8 cellular contexts compared by ENCODE assay signal in genomic region chr3:142578309-142579223, GRCh38. TPM values are rescaled to one million over a fixed set of nuclear protein-coding genes. Genes with fewer than 3 reads are reported as not detected.
DNase-seq lines count a peak whose midpoint lies in the region; ATAC-seq and TF ChIP-seq lines count a peak whose summit lies in the region.

Gene ATR (minus strand): TSS chr3:142578733. CDS start chr3:142578704, 29 bp downstream.

- H3K9me3 ChIP-seq in Karpas-422 (ENCODE audit: low read length) (no peaks in the 10 kb centered on the region), esophagus squamous epithelium (no peaks in the 10 kb centered on the region)

- H2AFZ ChIP-seq in Karpas-422 (ENCODE audit: low read length) = peak within 1 kb of the TSS; percentile 88; the same call in 1 of the 2 replicates

- no peaks in the 10 kb centered on the region; the same call in 1 of the 2 replicates for H4K20me1 ChIP-seq in Karpas-422 (ENCODE audit: insufficient read depth, low read depth, low read length)

- ATAC-seq in GM21825 (IDR thresholded peaks at IDR 0.05; ENCODE audit: unreplicated experiment) = peak; percentile 95
- peak; percentile 90 for ATAC-seq in naive B cell (ENCODE audit: low read depth in 2 of 2)
- peak; percentile 98 for ATAC-seq in stimulated activated memory B cell treated with anti-CD40 and anti-IgM and Interleukin-4, amounts not matched to agents 10 μg/mL and 1 μg/mL and 100 μg/mL, for 72 hours

- H3K36me3 Mint-ChIP-seq in naive B cell = peaks cover 0 to 5% of the 10 kb centered on the region in 2 donors
- peaks cover 14% of the 10 kb centered on the region for H3K36me3 Mint-ChIP-seq in stimulated activated memory B cell treated with anti-CD40 and anti-IgM and Interleukin-4, amounts not matched to agents 10 μg/mL and 1 μg/mL and 100 μg/mL, for 72 hours

- H3K79me2 ChIP-seq in Karpas-422 (ENCODE audit: low read length) = peaks cover 53% of the 10 kb centered on the region

- TF ChIP-seq POLR2A in esophagus squamous epithelium (IDR thresholded peaks at IDR 0.05) = peak in 2 of 4 donors; percentile 66 to 69

- H3K36me3 ChIP-seq in Karpas-422 (ENCODE audit: insufficient read depth, low read length) (peaks cover 18% of the 10 kb centered on the region), esophagus squamous epithelium (no peaks in the 10 kb centered on the region)

- H3K9me3 Mint-ChIP-seq in naive B cell = no peaks in the 10 kb centered on the region
- no peaks in the 10 kb centered on the region for H3K9me3 Mint-ChIP-seq in stimulated activated memory B cell treated with anti-CD40 and anti-IgM and Interleukin-4, amounts not matched to agents 10 μg/mL and 1 μg/mL and 100 μg/mL, for 72 hours

- H3K4me3 Mint-ChIP-seq in naive B cell = peak within 1 kb of the TSS; percentile 93 to 97 (median 96)
- peak within 1 kb of the TSS; percentile 98 for H3K4me3 Mint-ChIP-seq in stimulated activated memory B cell treated with anti-CD40 and anti-IgM and Interleukin-4, amounts not matched to agents 10 μg/mL and 1 μg/mL and 100 μg/mL, for 72 hours

- peak within 1 kb of the TSS; percentile 95 to 99 (median 98) for H3K27ac Mint-ChIP-seq in naive B cell
- peak within 1 kb of the TSS; percentile 91 for H3K27ac Mint-ChIP-seq in stimulated activated memory B cell treated with anti-CD40 and anti-IgM and Interleukin-4, amounts not matched to agents 10 μg/mL and 1 μg/mL and 100 μg/mL, for 72 hours

- H3K27ac ChIP-seq in Karpas-422 (ENCODE audit: low read length) = peak within 1 kb of the TSS; percentile 89
- peak within 1 kb of the TSS; percentile 89 to 96 (median 96) for H3K27ac ChIP-seq in esophagus squamous epithelium

- H3K4me3 ChIP-seq in Karpas-422 (ENCODE audit: low read length) (peak within 1 kb of the TSS; percentile 91), esophagus squamous epithelium (peak within 1 kb of the TSS; percentile 81 to 99 (median 96))

- intact Hi-C loops in esophagus squamous epithelium (cut with DNase I) = no loop called here

- peak within 1 kb of the TSS; percentile 93 for H3K9ac ChIP-seq in Karpas-422 (ENCODE audit: low read length)

- peaks cover 47 to 60% (median 48%) of the 10 kb centered on the region in 3 donors for H3K4me1 Mint-ChIP-seq in naive B cell
- peaks cover 49% of the 10 kb centered on the region for H3K4me1 Mint-ChIP-seq in stimulated activated memory B cell treated with anti-CD40 and anti-IgM and Interleukin-4, amounts not matched to agents 10 μg/mL and 1 μg/mL and 100 μg/mL, for 72 hours

- H3K4me1 ChIP-seq in Karpas-422 (ENCODE audit: low read length) (peaks cover 42% of the 10 kb centered on the region), esophagus squamous epithelium (peaks cover 4 to 46% (median 19%) of the 10 kb centered on the region in 3 donors)

- peaks cover 0 to 5% (median 0%) of the 10 kb centered on the region in 3 donors for H3K27me3 Mint-ChIP-seq in naive B cell
- no peaks in the 10 kb centered on the region for H3K27me3 Mint-ChIP-seq in stimulated activated memory B cell treated with anti-CD40 and anti-IgM and Interleukin-4, amounts not matched to agents 10 μg/mL and 1 μg/mL and 100 μg/mL, for 72 hours

- peak in 2 of 6 experiments; percentile 5 to 25 for TF ChIP-seq CTCF in esophagus squamous epithelium (IDR thresholded peaks at IDR 0.05)

- DNase-seq in DMS79 treated with DMSO at 0.1 percent for 48 hours (lab: John Stamatoyannopoulos, UW) (peak; percentile 92), Karpas-422 (peak; percentile 98), RKO (ENCODE audit: low spot score) (peak; percentile 95), activated T-helper 1 cell treated with Interleukin-2 at 50 U/mL for 16 hours (ENCODE audit: low read depth) (peak; percentile 92), esophagus squamous epithelium (lab: John Stamatoyannopoulos, UW) (peak; percentile 61), naive B cell (peak; percentile 96)

- no peaks in the 10 kb centered on the region for H3K9me2 ChIP-seq in Karpas-422 (replicated peaks; ENCODE audit: insufficient read depth, low read length)

- WGBS in esophagus squamous epithelium, 2 donors = 0 to 2% methylated on average over 12 to 19 of the region's 65 CpGs

- peak within 1 kb of the TSS; percentile 94 for H3K4me2 ChIP-seq in Karpas-422 (ENCODE audit: low read depth, low read length, poor library complexity, severe bottlenecking)

- H3K27me3 ChIP-seq in Karpas-422 (ENCODE audit: low read length) (no peaks in the 10 kb centered on the region), esophagus squamous epithelium (peaks cover 0 to 13% (median 0%) of the 10 kb centered on the region in 4 donors)

RNA-seq across cellular contexts. Expression of gene ATR, which starts in this region (rescaled TPM):
- total RNA-seq in Karpas-422 (2014; rRNA removed; shearing (Covaris generic); ENCODE audit: low replicate concordance) = 39.6 and 74.4 TPM in 2 replicates
- total RNA-seq in esophagus squamous epithelium = 10 to 100 TPM; 18.3 to 28.4 (median 19.9) TPM
- 10 to 100 TPM; 11.2 to 21.2 (median 16.9) TPM for polyA plus RNA-seq in naive B cell (ENCODE audit: low read depth in 6 of 6)

Comparison
In these comparisons a context has a peak if more than half of its experiments do, and no peak if none do; other contexts are left out.
1. Peak in every context shown above with its lines: DNase-seq, ATAC-seq, H3K4me3 ChIP-seq and H3K27ac ChIP-seq.